Comparison of ENCODE assay signal across 12 cellular contexts in the genomic region with DNA sequence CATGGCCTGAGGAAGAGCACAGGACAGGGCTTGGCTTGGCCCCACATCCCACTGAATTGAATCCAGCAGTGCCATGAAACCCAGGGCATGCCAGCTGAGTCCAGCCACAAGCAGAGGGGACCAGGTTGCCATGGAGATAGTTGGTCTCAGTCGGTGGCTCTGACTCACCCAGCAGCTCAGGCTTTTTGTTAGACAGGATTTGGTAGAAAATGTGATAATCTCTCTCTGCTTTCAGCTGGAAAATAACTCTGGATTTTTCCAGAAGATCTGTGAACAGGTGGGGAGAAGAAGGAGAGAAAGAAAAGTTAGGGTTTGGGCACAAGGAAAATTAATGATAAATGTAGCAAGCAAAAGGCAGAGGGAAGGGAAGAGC. TPM values are rescaled to one million over a fixed set of nuclear protein-coding genes. Genes with fewer than 3 reads are reported as not detected.
DNase-seq lines count a peak whose midpoint lies in the region; ATAC-seq and TF ChIP-seq lines count a peak whose summit lies in the region.
"Had no signal": no experiment of that assay in that cellular context is flagged by ENCODE, and none has a peak within 500 bp of the region (broad histone marks: within the 10 kb centered on the region; RNA-seq: fewer than 3 reads in every experiment).

No MANE protein-coding gene starts in this region.

- H3K4me1 Mint-ChIP-seq in stimulated activated effector memory CD8-positive, alpha-beta T cell treated with anti-CD3 and anti-CD28 coated beads, Interleukin-12 subunit alpha, Interleukin-12 subunit beta, amount 100 ng/mL, for 72 hours, result no peaks in the 10 kb centered on the region

- H3K4me3 ChIP-seq in tibial nerve, result no peak overlapping the region
- H3K4me3 ChIP-seq: skin epidermis had no signal

- H3K27me3 ChIP-seq in tibial nerve, result no peaks in the 10 kb centered on the region

- H3K9me3 ChIP-seq in tibial nerve, result no peaks in the 10 kb centered on the region

- H3K4me3 Mint-ChIP-seq in stimulated activated effector memory CD8-positive, alpha-beta T cell treated with anti-CD3 and anti-CD28 coated beads, Interleukin-12 subunit alpha, Interleukin-12 subunit beta, amount 100 ng/mL, for 72 hours, result no peak overlapping the region

- no peaks in the 10 kb centered on the region for H3K9me3 Mint-ChIP-seq in stimulated activated effector memory CD8-positive, alpha-beta T cell treated with anti-CD3 and anti-CD28 coated beads, Interleukin-12 subunit alpha, Interleukin-12 subunit beta, amount 100 ng/mL, for 72 hours

- H3K4me1 ChIP-seq in tibial nerve, result no peaks in the 10 kb centered on the region

- whole genome bisulfite sequencing in tibial nerve, 2 donors, result 0 to 13% methylated on average over 1 of the region's 1 CpG

- H3K36me3 Mint-ChIP-seq in stimulated activated effector memory CD8-positive, alpha-beta T cell treated with anti-CD3 and anti-CD28 coated beads, Interleukin-12 subunit alpha, Interleukin-12 subunit beta, amount 100 ng/mL, for 72 hours, result no peaks in the 10 kb centered on the region

- no peak for TF ChIP-seq CTCF in tibial nerve (IDR thresholded peaks at IDR 0.05)

- H3K36me3 ChIP-seq in tibial nerve, result no peaks in the 10 kb centered on the region

- DNase-seq in NCI-H748 (lab: John Stamatoyannopoulos, UW; ENCODE audit: unreplicated experiment) (peak; percentile 43), NCI-H748 treated with DMSO at 0.1 percent for 48 hours (lab: John Stamatoyannopoulos, UW) (no peak), NCI-H69 (lab: John Stamatoyannopoulos, UW) (peak; percentile 23), hypothalamus (lab: John Stamatoyannopoulos, UW) (peak in 33 of 51 donors; percentile 11 to 76 (median 35)), tibial nerve (ENCODE audit: low spot score in 2 of 2) (no peak)
- no peak for DNase-seq in stimulated activated effector memory CD8-positive, alpha-beta T cell treated with anti-CD3 and anti-CD28 coated beads, Interleukin-12 subunit alpha, Interleukin-12 subunit beta, amount 100 ng/mL, for 72 hours (ENCODE audit: low spot score in 2 of 2)
- no peak for DNase-seq in effector CD4-positive, alpha-beta T cell
- DNase-seq: activated gamma-delta T cell treated with Interleukin-2 at 50 U/mL for 16 hours had no signal

- no peak for TF ChIP-seq EP300 in tibial nerve (IDR thresholded peaks at IDR 0.05)

- H3K27ac ChIP-seq in tibial nerve, result no peak overlapping the region
- H3K27ac ChIP-seq: KMS-11, skin epidermis had no signal

- TF ChIP-seq POLR2A in tibial nerve (IDR thresholded peaks at IDR 0.05), result no peak

- peak overlapping the region; percentile 1 for H3K27ac Mint-ChIP-seq in stimulated activated effector memory CD8-positive, alpha-beta T cell treated with anti-CD3 and anti-CD28 coated beads, Interleukin-12 subunit alpha, Interleukin-12 subunit beta, amount 100 ng/mL, for 72 hours

- ATAC-seq in stimulated activated effector memory CD8-positive, alpha-beta T cell treated with anti-CD3 and anti-CD28 coated beads, Interleukin-12 subunit alpha, Interleukin-12 subunit beta, amount 100 ng/mL, for 72 hours, result no peak
- ATAC-seq in GM19397 (IDR thresholded peaks at IDR 0.05; ENCODE audit: unreplicated experiment), result no peak
- ATAC-seq: left lobe of liver had no signal

RNA-seq across cellular contexts. Expression of a gene that starts 4.7 kb away (rescaled TPM):
- total RNA-seq in tibial nerve, result under 1 TPM in 1 of 4 donors, not detected in 3; 0.90 TPM
- total RNA-seq: left lobe of liver had no signal

RNA-seq across cellular contexts. Expression of a gene that starts 22.6 kb away (rescaled TPM):
- under 1 TPM in 1 of 4 donors, not detected in 3; 0.30 TPM for total RNA-seq in tibial nerve
- total RNA-seq: left lobe of liver had no signal

RNA-seq across cellular contexts. Expression of a gene that starts 38.8 kb away (rescaled TPM):
- total RNA-seq in tibial nerve, result 10 to 100 TPM; 35.8 to 45.6 (median 36.5) TPM

RNA-seq across cellular contexts. Expression of a gene that starts 53.9 kb away (rescaled TPM):
- total RNA-seq in tibial nerve, result 10 to 100 TPM; 10.8 to 31.5 (median 18.3) TPM
- total RNA-seq: left lobe of liver had no signal

RNA-seq across cellular contexts. Expression of a gene that starts 58.1 kb away (rescaled TPM):
- total RNA-seq in tibial nerve, result not detected
- total RNA-seq: left lobe of liver had no signal

Comparison
In these comparisons a context has a peak if more than half of its experiments do, and no peak if none do; other contexts are left out.
1. DNase-seq: peak in NCI-H748 (single experiment), NCI-H69 (single experiment) and hypothalamus (33 of 51); none in NCI-H748 treated with DMSO at 0.1 percent for 48 hours (single experiment), stimulated activated effector memory CD8-positive, alpha-beta T cell treated with anti-CD3 and anti-CD28 coated beads, Interleukin-12 subunit alpha, Interleukin-12 subunit beta, amount 100 ng/mL, for 72 hours (0 of 2), effector CD4-positive, alpha-beta T cell (single experiment) and tibial nerve (0 of 2).